Comparison of ENCODE assay signal across 8 cellular contexts in the genomic region with DNA sequence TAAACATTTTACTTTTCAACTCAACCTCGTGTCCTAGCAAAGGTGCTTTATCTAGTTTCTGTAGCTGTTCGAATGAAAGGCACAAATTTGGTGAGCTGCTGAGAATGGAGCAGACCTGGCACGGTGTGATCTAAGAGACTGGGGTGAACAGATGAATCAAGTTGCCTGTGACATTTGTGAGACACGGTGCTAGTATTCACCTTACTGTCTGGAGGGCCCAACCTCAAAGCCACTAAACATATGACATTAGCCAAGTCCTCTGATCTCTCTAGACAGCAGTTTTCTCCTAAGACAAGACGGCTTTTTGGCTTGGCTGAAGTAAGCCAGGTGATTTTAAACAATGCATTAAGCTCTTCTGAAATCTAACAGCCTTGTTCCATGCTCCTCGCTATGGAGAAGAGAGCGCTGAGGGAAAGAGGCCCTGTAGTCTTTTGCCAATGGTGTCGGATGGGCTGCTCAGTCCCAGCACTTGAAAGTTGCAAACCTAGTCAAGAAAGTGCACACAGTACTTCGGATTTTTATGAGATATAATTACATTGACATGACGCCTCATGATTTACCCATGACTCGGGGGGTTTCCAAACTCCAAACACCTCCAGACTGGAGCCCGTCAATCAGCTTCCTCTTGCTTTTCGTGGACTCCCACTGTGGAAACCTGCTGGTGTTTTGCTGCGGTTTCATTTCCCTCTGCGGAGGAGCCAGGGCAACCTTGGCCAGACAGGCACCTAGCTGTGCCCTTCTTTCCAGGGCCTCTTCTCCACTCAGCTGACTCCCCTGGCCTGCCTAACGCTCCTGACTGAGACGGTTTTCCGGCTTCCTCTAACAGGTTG. TPM values are rescaled to one million over a fixed set of nuclear protein-coding genes. Genes with fewer than 3 reads are reported as not detected.
DNase-seq lines count a peak whose midpoint lies in the region; ATAC-seq, FAIRE-seq and TF ChIP-seq lines count a peak whose summit lies in the region.

No MANE protein-coding gene starts in this region.

- intact Hi-C loops in pancreas (cut with DNase I) = loop anchor here in 1 of 3 donors (5.0 kb wide), 1 partner anchor 291 kb away; no protein-coding TSS in a partner anchor

- TF ChIP-seq POLR2A in GM12891 (IDR thresholded peaks at IDR 0.05; ENCODE audit: low read depth, low read length) = no peak

- H3K27ac ChIP-seq in VCaP = peak overlapping the region; percentile 85
- H3K27ac ChIP-seq in esophagus (ENCODE audit: low read depth in 2 of 2, low read length in 1 of 2) = peak overlapping the region; percentile 84 to 93
- H3K27ac ChIP-seq in pancreas = peak overlapping the region; percentile 65 to 82 (median 77)

- DNase-seq in GM12891 (ENCODE audit: insufficient read length, low spot score) (no peak), pancreas (peak in 1 of 6 donors; percentile 39), NCI-H82 treated with DMSO at 0.1 percent for 48 hours (lab: John Stamatoyannopoulos, UW; ENCODE audit: unreplicated experiment) (no peak), H4 (ENCODE audit: low spot score) (no peak), HuH-7 (ENCODE audit: low spot score) (no peak)

- TF ChIP-seq CTCF in VCaP (conservative IDR thresholded peaks at IDR 0.05) (no peak), pancreas (IDR thresholded peaks at IDR 0.05) (no peak)

- H3K27me3 ChIP-seq in esophagus (ENCODE audit: control insufficient read depth in 1 of 2, insufficient read depth in 2 of 2, low read length in 2 of 2) = no peaks in the 10 kb centered on the region
- no peaks in the 10 kb centered on the region for H3K27me3 ChIP-seq in pancreas

- ATAC-seq in HG03045 (IDR thresholded peaks at IDR 0.05; ENCODE audit: unreplicated experiment) = peak; percentile 23
- no peak for ATAC-seq in pancreas

- H3K4me3 ChIP-seq in esophagus (ENCODE audit: low read depth in 1 of 2, low read length in 2 of 2) = peak overlapping the region; percentile 68 to 96
- peak overlapping the region; percentile 85 to 97 (median 88) for H3K4me3 ChIP-seq in pancreas

- FAIRE-seq in GM12891 (lab: Jason Lieb, UNC) (no peak), pancreas (lab: Jason Lieb, UNC) (no peak)

- 29% methylated on average over 18 of the region's 18 CpGs for WGBS in esophagus, 2 donors
- 23 to 30% methylated on average over 18 of the region's 18 CpGs for WGBS in pancreas, 2 donors

- H3K36me3 ChIP-seq in esophagus (ENCODE audit: control insufficient read depth in 2 of 2, insufficient read depth in 2 of 2, low read length in 1 of 2) = peaks cover 0 to 10% of the 10 kb centered on the region in 2 donors
- peaks cover 0 to 4% (median 0%) of the 10 kb centered on the region in 3 donors for H3K36me3 ChIP-seq in pancreas

- no peaks in the 10 kb centered on the region for H3K9me3 ChIP-seq in esophagus (ENCODE audit: control insufficient read depth in 2 of 2, insufficient read depth in 1 of 2, low read depth in 1 of 2, low read length in 1 of 2)
- H3K9me3 ChIP-seq in pancreas = no peaks in the 10 kb centered on the region

- peaks cover 0 to 3% of the 10 kb centered on the region in 2 donors for H3K4me1 ChIP-seq in esophagus (ENCODE audit: control insufficient read depth in 2 of 2, insufficient read depth in 2 of 2, low read length in 1 of 2)
- peaks cover 0 to 9% (median 0%) of the 10 kb centered on the region in 3 donors for H3K4me1 ChIP-seq in pancreas

TF ChIP-seq in GM12891, 5 proteins besides CTCF, POLR2A, EP300 and RAD21:
- peak; percentile 60; the same call in 1 of the 2 replicates for TF ChIP-seq SPI1 (IDR thresholded peaks at IDR 0.05; ENCODE audit: low read depth, low read length)
- no peak for TF ChIP-seq POU2F2 (IDR thresholded peaks at IDR 0.05; ENCODE audit: low read depth, low read length)

RNA-seq across cellular contexts. Expression of gene TOR3A, which starts 0.8 kb away (rescaled TPM):
- polyA plus RNA-seq in GM12891 (2012; ENCODE audit: low read depth, missing spikeins) = 22.3 TPM
- polyA plus RNA-seq in esophagus (10 to 100 TPM in 1 of 2 donors, 1 to 10 TPM in 1; 7.7 to 16.9 TPM), pancreas (10 to 100 TPM in 1 of 2 donors, 1 to 10 TPM in 1; 8.7 to 20.0 TPM)
- 10 to 100 TPM in 5 of 6 donors, 1 to 10 TPM in 1; 8.3 to 16.3 (median 13.1) TPM for total RNA-seq in pancreas
- total RNA-seq in H4 (2014; rRNA removed; shearing (Covaris generic)) = 34.1 and 42.4 TPM in 2 replicates

RNA-seq across cellular contexts. Expression of gene FAM20B, which starts 55.4 kb away (rescaled TPM):
- 6.1 TPM for polyA plus RNA-seq in GM12891 (2012; ENCODE audit: low read depth, missing spikeins)
- polyA plus RNA-seq in esophagus = 1 to 10 TPM; 6.2 to 9.0 TPM
- total RNA-seq in pancreas = 10 to 100 TPM; 13.2 to 24.6 (median 17.9) TPM
- polyA plus RNA-seq in pancreas = 10 to 100 TPM in 1 of 2 donors, 1 to 10 TPM in 1; 5.4 to 10.3 TPM
- total RNA-seq in H4 (2014; rRNA removed; shearing (Covaris generic)) = 27.5 and 28.3 TPM in 2 replicates
